ENCODE assay signal across 13 cellular contexts in the genomic region with DNA sequence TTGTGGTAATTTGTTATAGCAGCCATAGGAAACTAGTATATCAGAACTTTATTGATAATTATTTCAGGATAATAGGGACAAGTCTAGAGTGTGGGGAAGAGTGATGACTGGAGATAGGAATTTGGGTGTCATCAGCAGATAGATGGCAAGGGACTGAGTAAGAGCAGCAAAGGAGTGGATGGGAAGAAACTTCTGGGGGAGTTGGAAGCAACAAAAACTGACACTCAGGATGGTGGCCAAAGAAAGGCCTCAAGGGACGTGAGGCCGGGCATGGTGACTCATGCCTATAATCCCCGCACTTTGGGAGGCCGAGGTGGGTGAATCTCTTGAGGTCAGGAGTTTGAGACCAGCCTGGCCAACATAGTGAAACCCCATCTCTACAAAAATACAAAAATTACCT. TPM values are rescaled to one million over a fixed set of nuclear protein-coding genes. Genes with fewer than 3 reads are reported as not detected.
DNase-seq lines count a peak whose midpoint lies in the region; ATAC-seq lines count a peak whose summit lies in the region.
"Had no signal": no experiment of that assay in that cellular context is flagged by ENCODE, and none has a peak within 500 bp of the region (broad histone marks: within the 10 kb centered on the region; RNA-seq: fewer than 3 reads in every experiment).

No MANE protein-coding gene starts in this region.

- no peaks in the 10 kb centered on the region for H3K27me3 Mint-ChIP-seq in activated CD4-positive, alpha-beta T cell treated with anti-CD3 and anti-CD28 coated beads for 36 hours

- DNase-seq in ELR (ENCODE audit: low read depth) (peak; percentile 51), M059J (ENCODE audit: low read depth) (peak; percentile 65), epithelial cell of prostate (ENCODE audit: low read depth, low spot score) (no peak), NCI-H2081 treated with DMSO at 0.1 percent for 48 hours (lab: John Stamatoyannopoulos, UW) (no peak)
- no peak for DNase-seq in activated CD4-positive, alpha-beta T cell treated with anti-CD3 and anti-CD28 coated beads for 36 hours
- DNase-seq: C1 segment of cervical spinal cord, NCI-H1436, NCI-H2081, NCI-H510A treated with DMSO at 0.1 percent for 48 hours, NCI-H82, PC-3 had no signal

- CTCF ChIA-PET in activated CD4-positive, alpha-beta T cell treated with anti-CD3 and anti-CD28 coated beads for 36 hours (lab: Charles Lee), result no interaction called here

- no peaks in the 10 kb centered on the region for H3K4me1 Mint-ChIP-seq in activated CD4-positive, alpha-beta T cell treated with anti-CD3 and anti-CD28 coated beads for 36 hours

- no peak overlapping the region for H3K4me3 Mint-ChIP-seq in activated CD4-positive, alpha-beta T cell treated with anti-CD3 and anti-CD28 coated beads for 36 hours

- H3K36me3 Mint-ChIP-seq in activated CD4-positive, alpha-beta T cell treated with anti-CD3 and anti-CD28 coated beads for 36 hours (ENCODE audit: low read depth), result no peaks in the 10 kb centered on the region

- H3K9me3 Mint-ChIP-seq in activated CD4-positive, alpha-beta T cell treated with anti-CD3 and anti-CD28 coated beads for 36 hours (ENCODE audit: low read depth), result no peaks in the 10 kb centered on the region

- peak overlapping the region; percentile 37 for H3K27ac ChIP-seq in epithelial cell of prostate

- H3K27ac Mint-ChIP-seq in activated CD4-positive, alpha-beta T cell treated with anti-CD3 and anti-CD28 coated beads for 36 hours, result no peak overlapping the region

- POLR2A ChIA-PET in activated CD4-positive, alpha-beta T cell treated with anti-CD3 and anti-CD28 coated beads for 36 hours (lab: Charles Lee), result no interaction called here

- intact Hi-C loops in activated CD4-positive, alpha-beta T cell treated with anti-CD3 and anti-CD28 coated beads for 36 hours (cut with DNase I, micrococcal nuclease), result no loop called here

- ATAC-seq in activated CD4-positive, alpha-beta T cell treated with anti-CD3 and anti-CD28 coated beads for 36 hours, result no peak
- ATAC-seq in GM21515 (IDR thresholded peaks at IDR 0.05; ENCODE audit: unreplicated experiment), result no peak
- ATAC-seq in HG02763 (IDR thresholded peaks at IDR 0.05; ENCODE audit: unreplicated experiment), result no peak
- ATAC-seq: PC-3 had no signal

RNA-seq across cellular contexts. Expression of a gene that starts 9.1 kb away (rescaled TPM):
- total RNA-seq in M059J (2014; rRNA removed; shearing (Covaris generic)), result 901 and 956 TPM in 2 replicates
- 100 to 1,000 TPM; 593 to 674 TPM for total RNA-seq in activated CD4-positive, alpha-beta T cell treated with anti-CD3 and anti-CD28 coated beads for 36 hours

Comparison
In these comparisons a context has a peak if more than half of its experiments do, and no peak if none do; other contexts are left out.
1. DNase-seq: peak in ELR (single experiment) and M059J (single experiment); none in epithelial cell of prostate (single experiment), activated CD4-positive, alpha-beta T cell treated with anti-CD3 and anti-CD28 coated beads for 36 hours (single experiment) and NCI-H2081 treated with DMSO at 0.1 percent for 48 hours (single experiment).